31 cellular contexts compared by ENCODE assay signal in the genomic region with DNA sequence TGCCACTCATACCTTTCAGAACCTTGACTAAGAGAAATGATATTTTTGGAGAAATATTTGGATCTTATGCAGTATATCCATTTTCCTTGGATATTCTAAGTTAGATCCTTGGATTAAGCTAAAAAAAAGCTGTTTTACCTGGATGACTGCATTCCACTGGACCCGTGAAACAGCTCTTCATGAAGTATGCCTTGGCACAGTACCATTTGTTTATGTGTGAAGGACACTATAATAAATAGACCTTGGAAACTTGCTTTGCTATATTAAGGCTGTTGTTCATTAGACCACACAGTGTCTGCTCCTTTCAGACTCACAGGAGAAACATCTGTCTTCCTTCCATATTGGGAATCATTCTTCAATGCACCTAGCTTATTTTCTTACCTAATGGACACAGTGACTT.
"Had no signal": no experiment of that assay in that cellular context is flagged by ENCODE, and none has a peak within 500 bp of the region (broad histone marks: within the 10 kb centered on the region; RNA-seq: fewer than 3 reads in every experiment).

No MANE protein-coding gene starts in this region.

- H3K36me3 Mint-ChIP-seq: activated naive CD4-positive, alpha-beta T cell treated with anti-CD3 and anti-CD28 coated beads, Interleukin-2, amount 50 U/mL, for 24 hours; activated naive CD8-positive, alpha-beta T cell treated with anti-CD3 and anti-CD28 coated beads for 36 hours had no signal

- H3K27ac Mint-ChIP-seq: activated B cell treated with CpG ODN at 0.5 μM for 24 hours; activated CD8-positive, alpha-beta T cell treated with anti-CD3 and anti-CD28 coated beads for 36 hours; activated naive CD4-positive, alpha-beta T cell treated with anti-CD3 and anti-CD28 coated beads for 36 hours; activated naive CD4-positive, alpha-beta T cell treated with anti-CD3 and anti-CD28 coated beads, Interleukin-2, amount 50 U/mL, for 24 hours; activated naive CD8-positive, alpha-beta T cell treated with anti-CD3 and anti-CD28 coated beads for 36 hours; activated naive CD8-positive, alpha-beta T cell treated with anti-CD3 and anti-CD28 coated beads, Interleukin-2, amount 50 U/mL, for 24 hours; activated T-helper 2 cell treated with anti-CD3 and anti-CD28 coated beads, Interferon-gamma antibody, Interleukin-2, Interleukin-4, amounts not matched to agents 10 μg/mL and 5 μg/mL and 100 μg/mL, durations not matched to agents 14 hours and 24 hours and 36 hours; effector memory CD8-positive, alpha-beta T cell; T-helper 17 cell; T-helper 2 cell treated with Interferon-gamma antibody and Interleukin-4, amounts not matched to agents 5 μg/mL and 100 μg/mL, for 36 hours had no signal

- DNase-seq: activated B cell treated with CpG ODN at 0.5 μM for 24 hours; activated CD4-positive, alpha-beta T cell treated with anti-CD3 and anti-CD28 coated beads for 48 hours; activated CD4-positive, alpha-beta T cell treated with anti-CD3 and anti-CD28 coated beads, Interleukin-2, amount 50 U/mL, for 1 hour; activated CD4-positive, alpha-beta T cell treated with anti-CD3 and anti-CD28 coated beads, Interleukin-2, amount 50 U/mL, for 48 hours; activated CD8-positive, alpha-beta memory T cell treated with anti-CD3 and anti-CD28 coated beads for 24 hours; activated CD8-positive, alpha-beta T cell treated with anti-CD3 and anti-CD28 coated beads for 36 hours; activated effector memory CD4-positive, alpha-beta T cell treated with anti-CD3 and anti-CD28 coated beads, Interleukin-2, amount 50 U/mL, for 16 hours; activated naive CD4-positive, alpha-beta T cell treated with anti-CD3 and anti-CD28 coated beads for 36 hours; activated naive CD8-positive, alpha-beta T cell treated with anti-CD3 and anti-CD28 coated beads for 36 hours; activated naive CD8-positive, alpha-beta T cell treated with anti-CD3 and anti-CD28 coated beads, Interleukin-2, amount 50 U/mL, for 24 hours; activated T-cell treated with anti-CD3 and anti-CD28 coated beads, Interleukin-2, amount 50 U/mL, for 4 hours; adrenal gland; amygdala; aorta; body of pancreas; caudate nucleus; cortex of kidney; dermis blood vessel endothelial cell; effector CD4-positive, alpha-beta T cell; effector memory CD8-positive, alpha-beta T cell; esophagus squamous epithelium; foreskin melanocyte; T-helper 1 cell; T-helper 17 cell; T1000; WERI-Rb-1 had no signal

- ATAC-seq: activated CD4-positive, CD25-positive, alpha-beta regulatory T cell treated with anti-CD3 and anti-CD28 coated beads, Interleukin-2, amount 50 U/mL, for 24 hours; activated CD8-positive, alpha-beta T cell treated with anti-CD3 and anti-CD28 coated beads for 36 hours; activated naive CD8-positive, alpha-beta T cell treated with anti-CD3 and anti-CD28 coated beads, Interleukin-2, amount 50 U/mL, for 24 hours; activated T-cell treated with anti-CD3 and anti-CD28 coated beads, Interleukin-2, amount 50 U/mL, for 4 hours; body of pancreas; effector memory CD8-positive, alpha-beta T cell; gastroesophageal sphincter; T-helper 17 cell had no signal

- H3K4me1 Mint-ChIP-seq: activated B cell treated with CpG ODN at 0.5 μM for 24 hours; activated naive CD4-positive, alpha-beta T cell treated with anti-CD3 and anti-CD28 coated beads, Interleukin-2, amount 50 U/mL, for 24 hours; activated naive CD8-positive, alpha-beta T cell treated with anti-CD3 and anti-CD28 coated beads for 36 hours; activated naive CD8-positive, alpha-beta T cell treated with anti-CD3 and anti-CD28 coated beads, Interleukin-2, amount 50 U/mL, for 24 hours; T-helper 17 cell had no signal

- H3K4me3 Mint-ChIP-seq: activated B cell treated with CpG ODN at 0.5 μM for 24 hours; activated CD8-positive, alpha-beta T cell treated with anti-CD3 and anti-CD28 coated beads for 36 hours; activated naive CD4-positive, alpha-beta T cell treated with anti-CD3 and anti-CD28 coated beads for 36 hours; activated naive CD4-positive, alpha-beta T cell treated with anti-CD3 and anti-CD28 coated beads, Interleukin-2, amount 50 U/mL, for 24 hours; activated naive CD8-positive, alpha-beta T cell treated with anti-CD3 and anti-CD28 coated beads for 36 hours; activated naive CD8-positive, alpha-beta T cell treated with anti-CD3 and anti-CD28 coated beads, Interleukin-2, amount 50 U/mL, for 24 hours; activated T-cell treated with anti-CD3 and anti-CD28 coated beads, Interleukin-2, amount 50 U/mL, for 4 hours; effector memory CD8-positive, alpha-beta T cell; T-helper 17 cell; T-helper 2 cell treated with Interferon-gamma antibody and Interleukin-4, amounts not matched to agents 5 μg/mL and 100 μg/mL, for 36 hours had no signal

- H3K27me3 Mint-ChIP-seq: activated B cell treated with CpG ODN at 0.5 μM for 24 hours; effector memory CD8-positive, alpha-beta T cell had no signal

- H3K9me3 Mint-ChIP-seq: activated B cell treated with CpG ODN at 0.5 μM for 24 hours; activated CD8-positive, alpha-beta T cell treated with anti-CD3 and anti-CD28 coated beads for 36 hours; activated naive CD4-positive, alpha-beta T cell treated with anti-CD3 and anti-CD28 coated beads for 36 hours; activated naive CD4-positive, alpha-beta T cell treated with anti-CD3 and anti-CD28 coated beads, Interleukin-2, amount 50 U/mL, for 24 hours; activated naive CD8-positive, alpha-beta T cell treated with anti-CD3 and anti-CD28 coated beads for 36 hours; activated naive CD8-positive, alpha-beta T cell treated with anti-CD3 and anti-CD28 coated beads, Interleukin-2, amount 50 U/mL, for 24 hours; activated T-cell treated with anti-CD3 and anti-CD28 coated beads, Interleukin-2, amount 50 U/mL, for 4 hours; activated T-helper 2 cell treated with anti-CD3 and anti-CD28 coated beads, Interferon-gamma antibody, Interleukin-2, Interleukin-4, amounts not matched to agents 10 μg/mL and 5 μg/mL and 100 μg/mL, durations not matched to agents 14 hours and 24 hours and 36 hours; effector memory CD8-positive, alpha-beta T cell; T-helper 2 cell treated with Interferon-gamma antibody and Interleukin-4, amounts not matched to agents 5 μg/mL and 100 μg/mL, for 36 hours had no signal
